28 cellular contexts compared by ENCODE assay signal in genomic region chr10:47451275-47451997, GRCh38. TPM values are rescaled to one million over a fixed set of nuclear protein-coding genes. Genes with fewer than 3 reads are reported as not detected.
A peak's percentile ranks its signal among the peaks of the same experiment; 100 is the strongest.
DNase-seq lines count a peak whose midpoint lies in the region; ATAC-seq, FAIRE-seq and TF ChIP-seq lines count a peak whose summit lies in the region.
"Had no signal": no experiment of that assay in that cellular context is flagged by ENCODE, and none has a peak within 500 bp of the region (broad histone marks: within the 10 kb centered on the region; RNA-seq: fewer than 3 reads in every experiment).

No MANE protein-coding gene starts in this region.

- H3K27ac ChIP-seq in HepG2 (ENCODE audit: extremely low read length, insufficient read depth, low read length) (no peak overlapping the region), right lobe of liver (no peak overlapping the region), coronary artery (no peak overlapping the region), lower lobe of right lung (no peak overlapping the region), upper lobe of right lung (no peak overlapping the region)
- H3K27ac ChIP-seq: 22Rv1, C4-2B, HL-60, SJCRH30 had no signal

- no peak overlapping the region for H2AFZ ChIP-seq in HepG2 (ENCODE audit: low read length)

- no peak for TF ChIP-seq RAD21 in HepG2 (CRISPR knock-in tag; IDR thresholded peaks at IDR 0.05)

- peaks cover 9 to 44% of the 10 kb centered on the region in 2 experiments; a peak in 4 of 5 replicates for H3K27me3 ChIP-seq in HepG2 (ENCODE audit: control insufficient read depth in 1 of 2, insufficient read depth in 2 of 2, low read length in 2 of 2)
- H3K27me3 ChIP-seq in right lobe of liver, result no peaks in the 10 kb centered on the region
- peaks cover 4% of the 10 kb centered on the region for H3K27me3 ChIP-seq in lower lobe of right lung (ENCODE audit: low read depth)
- H3K27me3 ChIP-seq in upper lobe of right lung, result no peaks in the 10 kb centered on the region
- H3K27me3 ChIP-seq: SJCRH30 had no signal

- POLR2A ChIA-PET in HepG2 (lab: Yijun Ruan, JAX), result no interaction called here

- CTCF ChIA-PET in HepG2 (lab: Yijun Ruan, JAX; ENCODE audit: low intra/inter-chr PET ratio, low total read pairs), result no interaction called here

- TF ChIP-seq POLR2A in HepG2 (IDR thresholded peaks at IDR 0.05; ENCODE audit: insufficient read depth in 1 of 2, low read depth in 2 of 2, low read length in 2 of 2) (no peak), right lobe of liver (IDR thresholded peaks at IDR 0.05) (no peak)

- H3K4me1 ChIP-seq in HepG2 (ENCODE audit: insufficient read depth, low read length) (peaks cover 12% of the 10 kb centered on the region), right lobe of liver (no peaks in the 10 kb centered on the region), lower lobe of right lung (no peaks in the 10 kb centered on the region), upper lobe of right lung (no peaks in the 10 kb centered on the region)
- H3K4me1 ChIP-seq: HAP-1, SJCRH30 had no signal

- H3K9me3 ChIP-seq in HepG2 (ENCODE audit: low read length), result peaks cover 1% of the 10 kb centered on the region; the same call in 1 of the 2 replicates
- H3K9me3 ChIP-seq in right lobe of liver, result no peaks in the 10 kb centered on the region
- H3K9me3 ChIP-seq in lower lobe of right lung, result no peaks in the 10 kb centered on the region
- no peaks in the 10 kb centered on the region for H3K9me3 ChIP-seq in upper lobe of right lung
- H3K9me3 ChIP-seq: HAP-1, SJCRH30 had no signal

- no peaks in the 10 kb centered on the region for H3K36me3 ChIP-seq in HepG2 (replicated peaks in 1 of 2; ENCODE audit: control insufficient read depth in 1 of 2, insufficient read depth in 2 of 2, low read length in 2 of 2)
- H3K36me3 ChIP-seq in right lobe of liver, result no peaks in the 10 kb centered on the region
- no peaks in the 10 kb centered on the region for H3K36me3 ChIP-seq in lower lobe of right lung
- H3K36me3 ChIP-seq in upper lobe of right lung, result no peaks in the 10 kb centered on the region
- H3K36me3 ChIP-seq: HAP-1, SJCRH30 had no signal

- no peak overlapping the region for H3K9ac ChIP-seq in HepG2 (ENCODE audit: insufficient read depth, low read depth, low read length)

- TF ChIP-seq CTCF in HepG2 (CRISPR knock-in tag; IDR thresholded peaks at IDR 0.05), result no peak
- TF ChIP-seq CTCF in right lobe of liver (IDR thresholded peaks at IDR 0.05), result no peak
- no peak for TF ChIP-seq CTCF in coronary artery (IDR thresholded peaks at IDR 0.05)
- no peak for TF ChIP-seq CTCF in lower lobe of right lung (IDR thresholded peaks at IDR 0.05)
- TF ChIP-seq CTCF in upper lobe of right lung (IDR thresholded peaks at IDR 0.05), result no peak

- in situ Hi-C loops in HepG2 (cut with HindIII; ENCODE audit: extremely low pct_ligation_motif_present, low pct_unique_long_range_greater_than_20kb), result no loop called here

- intact Hi-C loops in HepG2 (cut with micrococcal nuclease; ENCODE audit: unreplicated experiment) (no loop called here), right lobe of liver (cut with DNase I) (no loop called here), lower lobe of right lung (cut with DNase I) (no loop called here), upper lobe of right lung (cut with DNase I) (no loop called here)

- H3K79me2 ChIP-seq in HepG2 (ENCODE audit: insufficient read depth, low read length), result no peaks in the 10 kb centered on the region

- TF ChIP-seq EP300 in HepG2 (IDR thresholded peaks at IDR 0.05; ENCODE audit: low read depth in 2 of 2, low read length in 2 of 2), result no peak
- no peak for TF ChIP-seq EP300 in HepG2 (CRISPR knock-in tag; IDR thresholded peaks at IDR 0.05; ENCODE audit: borderline replicate concordance)

- H3K4me3 ChIP-seq in HepG2 (replicated peaks in 1 of 3; ENCODE audit: insufficient read depth in 1 of 3, low read depth in 2 of 3, low read length in 3 of 3), result no peak overlapping the region
- no peak overlapping the region for H3K4me3 ChIP-seq in right lobe of liver
- H3K4me3 ChIP-seq in coronary artery, result no peak overlapping the region
- H3K4me3 ChIP-seq in lower lobe of right lung, result no peak overlapping the region
- no peak overlapping the region for H3K4me3 ChIP-seq in upper lobe of right lung
- H3K4me3 ChIP-seq: HAP-1, SJCRH30 had no signal

- no peak overlapping the region for H3K4me2 ChIP-seq in HepG2 (ENCODE audit: low read depth, low read length)

- no peak for DNase-seq in HepG2 (ENCODE audit: low spot score)
- no peak for DNase-seq in right lobe of liver
- DNase-seq in coronary artery (ENCODE audit: low spot score), result peak; percentile 67
- peak; percentile 25 for DNase-seq in lower lobe of right lung
- peak; percentile 42 for DNase-seq in upper lobe of right lung
- DNase-seq in NCI-H226, result no peak
- no peak for DNase-seq in activated T-cell treated with anti-CD3 and anti-CD28 coated beads, Interleukin-2, amount 50 U/mL, for 1 hour
- DNase-seq: ACHN; Calu3; CD8-positive, alpha-beta memory T cell; KG1; NCI-H1105; NCI-H146; NCI-H2029; NCI-H2227 treated with DMSO at 0.1 percent for 48 hours; NCI-H524; NCI-H774; NK-92 treated with Interleukin-12 subunit alpha and Interleukin-12 subunit beta, amount 100 ng/mL, for 24 hours; SJCRH30 had no signal

- no peak for FAIRE-seq in HepG2 (lab: Jason Lieb, UNC)
- FAIRE-seq: G401.6, GM19239 had no signal

- WGBS in HepG2 (ENCODE audit: low lambda C conversion rate), result 18% methylated on average over 2 of the region's 13 CpGs
- WGBS in right lobe of liver (ENCODE audit: insufficient coverage, low coverage, low lambda C conversion rate, missing lambda C conversion rate), result 43% methylated on average over 1 of the region's 13 CpGs

- ATAC-seq in HepG2, result peak; percentile 37
- no peak for ATAC-seq in right lobe of liver
- ATAC-seq in lower lobe of right lung, result no peak
- ATAC-seq in upper lobe of right lung, result no peak
- ATAC-seq in HG03469 (IDR thresholded peaks at IDR 0.05; ENCODE audit: unreplicated experiment), result no peak

- no peaks in the 10 kb centered on the region for H4K20me1 ChIP-seq in HepG2 (ENCODE audit: insufficient read depth, low read length)

- BruUV-seq in HepG2 (replicated peaks; lab: Mats Ljungman, UMichigan), result no TSS peak

TF ChIP-seq in HepG2, 621 proteins besides CTCF, POLR2A, EP300 and RAD21 (continues in another document):
- no peak for TF ChIP-seq ZBTB7A (CRISPR knock-in tag; IDR thresholded peaks at IDR 0.05)
- no peak for TF ChIP-seq ZNF460 (CRISPR knock-in tag; IDR thresholded peaks at IDR 0.05; ENCODE audit: borderline replicate concordance)
- TF ChIP-seq HOXA5 (CRISPR knock-in tag; IDR thresholded peaks at IDR 0.05), result no peak
- TF ChIP-seq PRMT3 (CRISPR knock-in tag; IDR thresholded peaks at IDR 0.05; ENCODE audit: borderline replicate concordance, low read depth), result no peak

RNA-seq across cellular contexts. Expression of gene ANXA8, which starts 32.5 kb away (rescaled TPM):
- not detected in 2 replicates for total RNA-seq in HepG2 (2016; rRNA removed; fragmentation: Illumina TruSeq; extraction: Trizol)
- total RNA-seq in HepG2 (2016; cell fraction: cytosol; rRNA removed; fragmentation: Illumina TruSeq; extraction: Trizol; ENCODE audit: low read depth), result not detected in 2 replicates
- 0.09 TPM in 1 of 2 replicates, not detected in the other for total RNA-seq in HepG2 (2016; cell fraction: insoluble cytoplasmic fraction; rRNA removed; fragmentation: Illumina TruSeq; extraction: Trizol)
- 0.10 TPM in 1 of 2 replicates, not detected in the other for total RNA-seq in HepG2 (2016; cell fraction: membrane; rRNA removed; fragmentation: Illumina TruSeq; extraction: Trizol)
- not detected in 2 replicates for total RNA-seq in HepG2 (2016; cell fraction: nucleus; rRNA removed; fragmentation: Illumina TruSeq; extraction: Trizol)
- polyA plus RNA-seq in HepG2 (2011; rRNA removed), result not detected in 2 replicates
- polyA plus RNA-seq in HepG2 (2011; cell fraction: cytosol; rRNA removed), result not detected in 2 replicates
- 0.09 and 0.11 TPM in 2 replicates for polyA plus RNA-seq in HepG2 (2011; cell fraction: nucleus; rRNA removed)
- not detected in 2 replicates for polyA plus RNA-seq in HepG2 (2012)
- not detected in 2 replicates for polyA plus RNA-seq in HepG2 (2016; cell fraction: cytosol; fragmentation: Illumina TruSeq; extraction: Trizol; ENCODE audit: low read depth)
- polyA plus RNA-seq in HepG2 (2016; cell fraction: insoluble cytoplasmic fraction; fragmentation: Illumina TruSeq; extraction: Trizol; ENCODE audit: low read depth), result not detected in 2 replicates
- polyA plus RNA-seq in HepG2 (2016; cell fraction: membrane; fragmentation: Illumina TruSeq; extraction: Trizol; ENCODE audit: low read depth), result not detected in 2 replicates
- not detected in 2 replicates for polyA plus RNA-seq in HepG2 (2016; cell fraction: nucleus; fragmentation: Illumina TruSeq; extraction: Trizol; ENCODE audit: insufficient read depth, low read depth)
- 44.5 TPM in 1 of 2 replicates, not detected in the other for polyA minus RNA-seq in HepG2 (2011; rRNA and poly(A)+ RNA removed; ENCODE audit: low replicate concordance)
- not detected in 2 replicates for polyA minus RNA-seq in HepG2 (2011; cell fraction: cytosol; rRNA and poly(A)+ RNA removed)
- not detected in 2 replicates for polyA minus RNA-seq in HepG2 (2011; cell fraction: nucleus; rRNA and poly(A)+ RNA removed)
- total RNA-seq in right lobe of liver, result 1 to 10 TPM in 2 of 6 experiments, under 1 TPM in 4; 0.38 to 1.7 (median 0.72) TPM
- 15.0 TPM for total RNA-seq in lower lobe of right lung
- 39.5 TPM for total RNA-seq in upper lobe of right lung
- total RNA-seq: CD8-positive, alpha-beta memory T cell; HT-29; SJCRH30 had no signal
- polyA plus RNA-seq: CD8-positive, alpha-beta memory T cell had no signal

RNA-seq across cellular contexts. Expression of gene FAM25G, which starts 40.1 kb away (rescaled TPM):
- total RNA-seq in HepG2 (2016; rRNA removed; fragmentation: Illumina TruSeq; extraction: Trizol) (not detected in 2 replicates), right lobe of liver (not detected), lower lobe of right lung (not detected), upper lobe of right lung (not detected)
- total RNA-seq in HepG2 (2016; cell fraction: cytosol; rRNA removed; fragmentation: Illumina TruSeq; extraction: Trizol; ENCODE audit: low read depth), result not detected in 2 replicates
- total RNA-seq in HepG2 (2016; cell fraction: insoluble cytoplasmic fraction; rRNA removed; fragmentation: Illumina TruSeq; extraction: Trizol), result not detected in 2 replicates
- not detected in 2 replicates for total RNA-seq in HepG2 (2016; cell fraction: membrane; rRNA removed; fragmentation: Illumina TruSeq; extraction: Trizol)
- total RNA-seq in HepG2 (2016; cell fraction: nucleus; rRNA removed; fragmentation: Illumina TruSeq; extraction: Trizol), result not detected in 2 replicates
- polyA plus RNA-seq in HepG2 (2011; rRNA removed), result not detected in 2 replicates
- polyA plus RNA-seq in HepG2 (2011; cell fraction: cytosol; rRNA removed), result not detected in 2 replicates
- not detected in 2 replicates for polyA plus RNA-seq in HepG2 (2011; cell fraction: nucleus; rRNA removed)
- polyA plus RNA-seq in HepG2 (2012), result not detected in 2 replicates
- polyA plus RNA-seq in HepG2 (2016; cell fraction: cytosol; fragmentation: Illumina TruSeq; extraction: Trizol; ENCODE audit: low read depth), result not detected in 2 replicates
- polyA plus RNA-seq in HepG2 (2016; cell fraction: insoluble cytoplasmic fraction; fragmentation: Illumina TruSeq; extraction: Trizol; ENCODE audit: low read depth), result not detected in 2 replicates
- polyA plus RNA-seq in HepG2 (2016; cell fraction: membrane; fragmentation: Illumina TruSeq; extraction: Trizol; ENCODE audit: low read depth), result not detected in 2 replicates
- polyA plus RNA-seq in HepG2 (2016; cell fraction: nucleus; fragmentation: Illumina TruSeq; extraction: Trizol; ENCODE audit: insufficient read depth, low read depth), result not detected in 2 replicates
- not detected in 2 replicates for polyA minus RNA-seq in HepG2 (2011; rRNA and poly(A)+ RNA removed; ENCODE audit: low replicate concordance)
- polyA minus RNA-seq in HepG2 (2011; cell fraction: cytosol; rRNA and poly(A)+ RNA removed), result not detected in 2 replicates
- polyA minus RNA-seq in HepG2 (2011; cell fraction: nucleus; rRNA and poly(A)+ RNA removed), result not detected in 2 replicates
- total RNA-seq: Calu3; CD8-positive, alpha-beta memory T cell; Daoy; HT-29 had no signal
- polyA plus RNA-seq: CD8-positive, alpha-beta memory T cell had no signal

Comparison
In these comparisons a context has a peak if more than half of its experiments do, and no peak if none do; other contexts are left out.
1. DNase-seq: peak in coronary artery (single experiment), lower lobe of right lung (single experiment) and upper lobe of right lung (single experiment); none in HepG2 (single experiment), right lobe of liver (0 of 3), NCI-H226 (single experiment) and activated T-cell treated with anti-CD3 and anti-CD28 coated beads, Interleukin-2, amount 50 U/mL, for 1 hour (single experiment).